In the genomic region with DNA sequence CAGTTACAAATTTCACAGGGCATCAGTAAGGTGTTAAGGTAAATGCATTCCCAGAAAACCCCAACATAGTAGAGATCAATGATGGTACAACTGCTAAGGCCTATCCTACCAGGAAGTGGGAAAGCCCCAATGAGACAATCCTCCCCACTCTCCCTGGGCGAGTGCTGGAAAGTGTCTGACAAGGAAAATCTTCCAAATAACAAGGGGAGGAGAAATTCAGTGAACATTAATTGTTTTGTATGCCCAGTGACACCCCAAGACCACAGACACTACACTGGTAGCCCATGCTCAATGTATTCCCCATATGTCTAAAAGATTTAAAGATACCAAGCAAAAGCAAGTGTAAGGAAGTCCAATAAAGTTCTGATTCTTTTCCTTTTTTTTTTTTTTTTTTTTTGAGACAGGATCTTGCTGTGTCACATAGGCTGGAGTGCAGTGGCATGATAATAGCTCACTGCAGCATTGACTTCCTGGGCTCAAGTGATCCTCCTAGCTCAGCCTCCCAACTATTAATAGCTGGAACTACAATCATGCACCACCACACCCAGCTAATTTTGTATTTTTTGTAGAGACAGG, we compare ENCODE assay signal across 21 cellular contexts. TPM values are rescaled to one million over a fixed set of nuclear protein-coding genes. Genes with fewer than 3 reads are reported as not detected.
A peak's percentile ranks its signal among the peaks of the same experiment; 100 is the strongest.
DNase-seq lines count a peak whose midpoint lies in the region; ATAC-seq, FAIRE-seq and TF ChIP-seq lines count a peak whose summit lies in the region.
"Had no signal": no experiment of that assay in that cellular context is flagged by ENCODE, and none has a peak within 500 bp of the region (broad histone marks: within the 10 kb centered on the region; RNA-seq: fewer than 3 reads in every experiment).

No MANE protein-coding gene starts in this region.

- H3F3A ChIP-seq in DOHH2 (ENCODE audit: control insufficient read depth, insufficient read depth): peaks cover 2% of the 10 kb centered on the region; the same call in 1 of the 2 replicates

- no peaks in the 10 kb centered on the region for H3K9me2 ChIP-seq in DOHH2 (replicated peaks; ENCODE audit: control insufficient read depth, low read length)
- H3K9me2 ChIP-seq: SK-N-SH had no signal

- H3K27me3 ChIP-seq in DOHH2 (ENCODE audit: control insufficient read depth, low read length): no peaks in the 10 kb centered on the region
- H3K27me3 ChIP-seq: BE2C, body of pancreas, gastroesophageal sphincter, pancreas, testis had no signal

- H3K9me3 ChIP-seq in DOHH2 (ENCODE audit: control insufficient read depth, insufficient read depth, low read length): no peaks in the 10 kb centered on the region
- H3K9me3 ChIP-seq: BE2C, body of pancreas, gastroesophageal sphincter, left ventricle myocardium inferior, pancreas, testis had no signal

- no peak overlapping the region for H3K4me3 Mint-ChIP-seq in activated naive CD8-positive, alpha-beta T cell treated with anti-CD3 and anti-CD28 coated beads, Interleukin-2, amount 50 U/mL, for 24 hours
- H3K4me3 Mint-ChIP-seq in natural killer cell: no peak overlapping the region

- TF ChIP-seq CTCF in DOHH2 (IDR thresholded peaks at IDR 0.05; ENCODE audit: low read depth, low read length, poor library complexity, severe bottlenecking) (no peak), natural killer cell (IDR thresholded peaks at IDR 0.05) (no peak)

- intact Hi-C loops in natural killer cell (cut with micrococcal nuclease): no loop called here

- DNase-seq in GM19239 (ENCODE audit: insufficient read length, low spot score): no peak
- DNase-seq in activated naive CD8-positive, alpha-beta T cell treated with anti-CD3 and anti-CD28 coated beads, Interleukin-2, amount 50 U/mL, for 24 hours: no peak
- no peak for DNase-seq in natural killer cell
- DNase-seq in mucosa of gallbladder (ENCODE audit: low spot score): no peak
- DNase-seq in medulla oblongata (ENCODE audit: extremely low spot score): no peak
- no peak for DNase-seq in NCI-H1436 (lab: John Stamatoyannopoulos, UW)
- DNase-seq: activated CD8-positive, alpha-beta memory T cell treated with anti-CD3 and anti-CD28 coated beads for 24 hours; activated gamma-delta T cell; BE2C; body of pancreas; erythroblast; left ventricle myocardium inferior; NCI-H1105 treated with DMSO at 0.1 percent for 48 hours; pancreas; SK-N-SH; testis had no signal

- ATAC-seq in activated naive CD8-positive, alpha-beta T cell treated with anti-CD3 and anti-CD28 coated beads, Interleukin-2, amount 50 U/mL, for 24 hours: no peak
- peak in 1 of 3 donors; percentile 25 for ATAC-seq in natural killer cell
- ATAC-seq: body of pancreas, gastroesophageal sphincter, Panc1 had no signal

- FAIRE-seq in GM19239 (lab: Jason Lieb, UNC): peak; percentile 53
- FAIRE-seq: pancreas, TTC549 had no signal

- peak overlapping the region; percentile 58 for H3K4me3 ChIP-seq in DOHH2 (ENCODE audit: low read length)
- H3K4me3 ChIP-seq: body of pancreas, gastroesophageal sphincter, HAP-1, left ventricle myocardium inferior, pancreas, testis had no signal

- H4K20me1 ChIP-seq in DOHH2 (ENCODE audit: control insufficient read depth, insufficient read depth, low read depth, low read length): no peaks in the 10 kb centered on the region

- no peaks in the 10 kb centered on the region for H3K79me2 ChIP-seq in DOHH2 (ENCODE audit: control insufficient read depth, low read length)

- H3K27ac ChIP-seq in DOHH2 (ENCODE audit: low read depth, low read length): peak overlapping the region; percentile 53
- H3K27ac ChIP-seq: body of pancreas, gastroesophageal sphincter, left ventricle myocardium inferior, pancreas, testis had no signal

- H3K36me3 Mint-ChIP-seq in activated naive CD8-positive, alpha-beta T cell treated with anti-CD3 and anti-CD28 coated beads, Interleukin-2, amount 50 U/mL, for 24 hours (ENCODE audit: low read depth): no peaks in the 10 kb centered on the region
- H3K36me3 Mint-ChIP-seq in natural killer cell: no peaks in the 10 kb centered on the region

- H3K27me3 Mint-ChIP-seq in activated naive CD8-positive, alpha-beta T cell treated with anti-CD3 and anti-CD28 coated beads, Interleukin-2, amount 50 U/mL, for 24 hours: peaks cover 5% of the 10 kb centered on the region
- H3K27me3 Mint-ChIP-seq in natural killer cell (ENCODE audit: low read depth in 2 of 2): no peaks in the 10 kb centered on the region

- H3K4me1 Mint-ChIP-seq in activated naive CD8-positive, alpha-beta T cell treated with anti-CD3 and anti-CD28 coated beads, Interleukin-2, amount 50 U/mL, for 24 hours: peaks cover 21% of the 10 kb centered on the region
- H3K4me1 Mint-ChIP-seq in natural killer cell: peaks cover 10 to 13% of the 10 kb centered on the region in 2 donors

- 0 out of 2 replicates have a peak, but pooled peaks cover 3% of the 10 kb centered on the region for H3K36me3 ChIP-seq in DOHH2 (ENCODE audit: control insufficient read depth, low read length)
- H3K36me3 ChIP-seq: BE2C, gastroesophageal sphincter, HAP-1, left ventricle myocardium inferior, pancreas had no signal

- H3K27ac Mint-ChIP-seq in activated naive CD8-positive, alpha-beta T cell treated with anti-CD3 and anti-CD28 coated beads, Interleukin-2, amount 50 U/mL, for 24 hours: peak overlapping the region; percentile 51
- peak overlapping the region; percentile 80 to 89 for H3K27ac Mint-ChIP-seq in natural killer cell

- H3K4me2 ChIP-seq in DOHH2 (ENCODE audit: low read length): peak overlapping the region; percentile 54
- H3K4me2 ChIP-seq: SK-N-SH had no signal

- peaks cover 28% of the 10 kb centered on the region for H3K4me1 ChIP-seq in DOHH2 (ENCODE audit: control insufficient read depth, low read length)
- H3K4me1 ChIP-seq: BE2C, body of pancreas, gastroesophageal sphincter, left ventricle myocardium inferior, pancreas, testis had no signal

- no peaks in the 10 kb centered on the region for H3K9me3 Mint-ChIP-seq in activated naive CD8-positive, alpha-beta T cell treated with anti-CD3 and anti-CD28 coated beads, Interleukin-2, amount 50 U/mL, for 24 hours
- no peaks in the 10 kb centered on the region for H3K9me3 Mint-ChIP-seq in natural killer cell

RNA-seq across cellular contexts. Expression of a gene that starts 24.7 kb away (rescaled TPM):
- total RNA-seq in natural killer cell (10 to 100 TPM; 18.6 to 33.0 (median 20.6) TPM), mucosa of gallbladder (16.9 TPM)
